ENCODE assay signal across 26 cellular contexts in genomic region chr14:102418169-102418852, GRCh38. TPM values are rescaled to one million over a fixed set of nuclear protein-coding genes. Genes with fewer than 3 reads are reported as not detected.
A peak's percentile ranks its signal among the peaks of the same experiment; 100 is the strongest.
DNase-seq lines count a peak whose midpoint lies in the region; ATAC-seq, FAIRE-seq and TF ChIP-seq lines count a peak whose summit lies in the region.
"Had no signal": no experiment of that assay in that cellular context is flagged by ENCODE, and none has a peak within 500 bp of the region (broad histone marks: within the 10 kb centered on the region; RNA-seq: fewer than 3 reads in every experiment).

No MANE protein-coding gene starts in this region.

- no peaks in the 10 kb centered on the region for H3K9me3 ChIP-seq in IMR-90 (ENCODE audit: control insufficient read depth, insufficient read depth, low read length)
- H3K9me3 ChIP-seq in sigmoid colon, result no peaks in the 10 kb centered on the region
- H3K9me3 ChIP-seq: body of pancreas, colonic mucosa, esophagus muscularis mucosa, stomach, upper lobe of left lung had no signal

- no peaks in the 10 kb centered on the region for H3K9me3 Mint-ChIP-seq in type B pancreatic cell
- H3K9me3 Mint-ChIP-seq: activated naive CD8-positive, alpha-beta T cell treated with anti-CD3 and anti-CD28 coated beads, Interleukin-2, amount 50 U/mL, for 24 hours; effector memory CD8-positive, alpha-beta T cell had no signal

- WGBS in IMR-90 (ENCODE audit: extremely low coverage in 2 of 2, insufficient read length in 1 of 2), 2 experiments, result 84% methylated on average over 8 of the region's 14 CpGs; no CpG with 5 or more reads in 1 of the 2 experiments
- 91 to 94% methylated on average over 14 of the region's 14 CpGs for WGBS in sigmoid colon, 2 donors

- no peaks in the 10 kb centered on the region for H3K4me1 ChIP-seq in IMR-90 (ENCODE audit: control insufficient read depth, insufficient read depth, low read length)
- H3K4me1 ChIP-seq in sigmoid colon, result peaks cover 0 to 16% (median 12%) of the 10 kb centered on the region in 4 donors
- H3K4me1 ChIP-seq: body of pancreas, colonic mucosa, foreskin keratinocyte, stomach, upper lobe of left lung had no signal

- peaks cover 4% of the 10 kb centered on the region for H3K36me3 Mint-ChIP-seq in type B pancreatic cell

- no peaks in the 10 kb centered on the region for H3K4me1 Mint-ChIP-seq in type B pancreatic cell (ENCODE audit: unreplicated experiment)
- H3K4me1 Mint-ChIP-seq: activated naive CD8-positive, alpha-beta T cell treated with anti-CD3 and anti-CD28 coated beads, Interleukin-2, amount 50 U/mL, for 24 hours had no signal

- no peak overlapping the region for H4K91ac ChIP-seq in IMR-90 (ENCODE audit: insufficient read depth, low read depth, low read length)

- dilution Hi-C loops in IMR-90 (cut with HindIII; ENCODE audit: low sequenced_read_pairs, unreplicated experiment), result no loop called here

- H2BK120ac ChIP-seq in IMR-90 (ENCODE audit: low read depth, low read length), result no peak overlapping the region

- H2BK15ac ChIP-seq in IMR-90 (ENCODE audit: low read depth, low read length), result no peak overlapping the region

- no TSS peak for BruUV-seq in IMR-90 (replicated peaks; lab: Mats Ljungman, UMichigan)

- POLR2A ChIA-PET in IMR-90 (lab: Charles Lee; ENCODE audit: unreplicated experiment), result interaction anchor here (0.6 kb wide), 1 partner anchor 55 kb away, joined by 3 read pairs; the partner anchor contains the start of genes CINP and TECPR2

- H3K36me3 ChIP-seq in IMR-90 (ENCODE audit: control insufficient read depth, insufficient read depth, low read length) (peaks cover 21% of the 10 kb centered on the region), bronchial epithelial cell (ENCODE audit: control insufficient read depth, insufficient read depth, low read length) (peaks cover 5% of the 10 kb centered on the region), sigmoid colon (peaks cover 0 to 25% (median 12%) of the 10 kb centered on the region in 4 donors)
- H3K36me3 ChIP-seq: colonic mucosa had no signal

- no peak for TF ChIP-seq EP300 in sigmoid colon (IDR thresholded peaks at IDR 0.05)

- TF ChIP-seq CTCF in IMR-90 (conservative IDR thresholded peaks at IDR 0.05; ENCODE audit: low read depth, low read length), result no peak
- no peak for TF ChIP-seq CTCF in bronchial epithelial cell (IDR thresholded peaks at IDR 0.05; ENCODE audit: insufficient read depth, low read length, severe bottlenecking)
- no peak for TF ChIP-seq CTCF in sigmoid colon (IDR thresholded peaks at IDR 0.05)
- no peak for TF ChIP-seq CTCF in type B pancreatic cell (conservative IDR thresholded peaks at IDR 0.05)

- no peak overlapping the region for H3K9ac ChIP-seq in IMR-90 (ENCODE audit: low read depth, low read length)

- H3K27me3 ChIP-seq in IMR-90 (ENCODE audit: control insufficient read depth, insufficient read depth, low read length) (no peaks in the 10 kb centered on the region), bronchial epithelial cell (ENCODE audit: control insufficient read depth, insufficient read depth, low read length) (no peaks in the 10 kb centered on the region), sigmoid colon (no peaks in the 10 kb centered on the region)
- H3K27me3 ChIP-seq: body of pancreas, colonic mucosa, esophagus muscularis mucosa, foreskin keratinocyte, stomach, upper lobe of left lung had no signal

- peaks cover 10% of the 10 kb centered on the region; the same call in 1 of the 2 replicates for H3K9me1 ChIP-seq in IMR-90 (ENCODE audit: insufficient read depth, low read length)

- peak; percentile 23 for FAIRE-seq in bronchial epithelial cell (lab: Jason Lieb, UNC)
- FAIRE-seq: TTC549 had no signal

- no peak for TF ChIP-seq POLR2A in IMR-90 (IDR thresholded peaks at IDR 0.05; ENCODE audit: low read depth, low read length)
- no peak for TF ChIP-seq POLR2A in sigmoid colon (IDR thresholded peaks at IDR 0.05)

- H3K23ac ChIP-seq in IMR-90 (ENCODE audit: low read depth, low read length), result no peak overlapping the region

- H3K27ac Mint-ChIP-seq in type B pancreatic cell, result no peak overlapping the region
- H3K27ac Mint-ChIP-seq: activated naive CD8-positive, alpha-beta T cell treated with anti-CD3 and anti-CD28 coated beads, Interleukin-2, amount 50 U/mL, for 24 hours; effector memory CD8-positive, alpha-beta T cell had no signal

- H3K4ac ChIP-seq in IMR-90 (ENCODE audit: low read depth, low read length), result no peak overlapping the region

- no peaks in the 10 kb centered on the region for H3K27me3 Mint-ChIP-seq in type B pancreatic cell
- H3K27me3 Mint-ChIP-seq: activated naive CD8-positive, alpha-beta T cell treated with anti-CD3 and anti-CD28 coated beads, Interleukin-2, amount 50 U/mL, for 24 hours; effector memory CD8-positive, alpha-beta T cell had no signal

- CTCF ChIA-PET in IMR-90 (lab: Yijun Ruan, JAX), result interaction anchor here (1.1 kb wide), 1 partner anchor 20 kb away, joined by 3 read pairs; no protein-coding TSS in a partner anchor

- H3K56ac ChIP-seq in IMR-90 (ENCODE audit: extremely low read depth, insufficient read depth, low read length), result no peak overlapping the region; the same call in 1 of the 2 replicates

- no peak overlapping the region for H2BK5ac ChIP-seq in IMR-90 (ENCODE audit: low read depth, low read length, poor library complexity, severe bottlenecking)

- no peak for TF ChIP-seq RAD21 in IMR-90 (IDR thresholded peaks at IDR 0.05; ENCODE audit: low read length)

- H4K20me1 ChIP-seq in IMR-90 (ENCODE audit: insufficient read depth, low read length), result no peaks in the 10 kb centered on the region

- H3K4me3 Mint-ChIP-seq in type B pancreatic cell, result no peak overlapping the region
- H3K4me3 Mint-ChIP-seq: activated naive CD8-positive, alpha-beta T cell treated with anti-CD3 and anti-CD28 coated beads, Interleukin-2, amount 50 U/mL, for 24 hours; effector memory CD8-positive, alpha-beta T cell had no signal

- no peak overlapping the region for H4K5ac ChIP-seq in IMR-90 (ENCODE audit: low read depth, low read length)

- H4K8ac ChIP-seq in IMR-90 (ENCODE audit: low read depth in 2 of 2, low read length in 2 of 2), result no peak overlapping the region

- H3K18ac ChIP-seq in IMR-90 (ENCODE audit: low read depth, low read length), result no peak overlapping the region

- H3K79me1 ChIP-seq in IMR-90 (ENCODE audit: low read depth in 1 of 2, low read length in 2 of 2), result peaks cover 0 to 8% of the 10 kb centered on the region in 2 experiments; a peak in 2 of 4 replicates

- DNase-seq in IMR-90, result no peak
- no peak for DNase-seq in bronchial epithelial cell (ENCODE audit: low read depth)
- DNase-seq in islet precursor cell, result peak; percentile 40
- peak; percentile 53 for DNase-seq in sigmoid colon
- DNase-seq in type B pancreatic cell (ENCODE audit: extremely low spot score, unreplicated experiment), result no peak
- DNase-seq in NOMO-1 treated with DMSO at 0.1 percent for 48 hours (lab: John Stamatoyannopoulos, UW; ENCODE audit: unreplicated experiment), result no peak
- no peak for DNase-seq in stimulated activated CD4-positive, alpha-beta T cell treated with anti-CD3 and anti-CD28 coated beads, Interleukin-4, amount 100 ng/mL, for 4 hours
- DNase-seq: activated naive CD8-positive, alpha-beta T cell treated with anti-CD3 and anti-CD28 coated beads, Interleukin-2, amount 50 U/mL, for 24 hours; activated T-cell treated with anti-CD3 and anti-CD28 coated beads, Interleukin-2, amount 50 U/mL, for 1 hour; body of pancreas; colonic mucosa; COR-L47; effector memory CD8-positive, alpha-beta T cell; foreskin keratinocyte; GF-D8; Karpas-422; left cardiac atrium; NCI-H1436 treated with DMSO at 0.1 percent for 48 hours; NCI-H446; stomach had no signal

- H2AFZ ChIP-seq in IMR-90 (replicated peaks; ENCODE audit: low read length, poor library complexity), result no peak overlapping the region

- H3K4me2 ChIP-seq in IMR-90 (ENCODE audit: low read depth, low read length), result no peak overlapping the region

- H2BK20ac ChIP-seq in IMR-90 (ENCODE audit: low read depth, low read length), result no peak overlapping the region

- no peak overlapping the region for H3K14ac ChIP-seq in IMR-90 (replicated peaks; ENCODE audit: low read depth, low read length)

- H2AK5ac ChIP-seq in IMR-90 (ENCODE audit: low read depth, low read length), result no peak overlapping the region

- H3K27ac ChIP-seq in IMR-90 (ENCODE audit: insufficient read depth, low read length) (no peak overlapping the region), sigmoid colon (no peak overlapping the region)
- H3K27ac ChIP-seq: body of pancreas, colonic mucosa, esophagus muscularis mucosa, foreskin keratinocyte, SK-N-MC, skin epidermis, stomach, upper lobe of left lung had no signal

- H3K4me3 ChIP-seq in IMR-90 (ENCODE audit: insufficient read depth, low read depth, low read length), result no peak overlapping the region
- no peak overlapping the region for H3K4me3 ChIP-seq in bronchial epithelial cell (ENCODE audit: low read depth, low read length)
- H3K4me3 ChIP-seq in sigmoid colon, result no peak overlapping the region
- H3K4me3 ChIP-seq: body of pancreas, colonic mucosa, esophagus muscularis mucosa, SK-N-MC, skin epidermis, stomach, upper lobe of left lung had no signal

- H2AK9ac ChIP-seq in IMR-90 (replicated peaks; ENCODE audit: low read depth, low read length, poor library complexity), result peak overlapping the region; percentile 62

- in situ Hi-C loops in IMR-90 (cut with MboI; ENCODE audit: low sequenced_read_pairs), result no loop called here

- intact Hi-C loops in IMR-90 (cut with micrococcal nuclease) (no loop called here), sigmoid colon (cut with DNase I) (no loop called here)

- ATAC-seq in IMR-90 (ENCODE audit: low read depth) (no peak), HG03460 (IDR thresholded peaks at IDR 0.05; ENCODE audit: unreplicated experiment) (no peak)
- ATAC-seq: activated naive CD8-positive, alpha-beta T cell treated with anti-CD3 and anti-CD28 coated beads, Interleukin-2, amount 50 U/mL, for 24 hours; body of pancreas; effector memory CD8-positive, alpha-beta T cell; foreskin keratinocyte; left cardiac atrium had no signal

TF ChIP-seq in IMR-90, 13 proteins besides CTCF, POLR2A, EP300 and RAD21 (continues in another document):
- no peak for TF ChIP-seq BHLHE40 (IDR thresholded peaks at IDR 0.05; ENCODE audit: low read depth, low read length)

RNA-seq across cellular contexts. Expression of gene TECPR2, which starts 55.6 kb away (rescaled TPM):
- 10.3 and 11.7 TPM in 2 replicates for total RNA-seq in IMR-90 (2012; rRNA removed)
- 9.5 TPM in 2 replicates for polyA plus RNA-seq in IMR-90 (2012; rRNA removed)
- polyA plus RNA-seq in IMR-90 (2012; cell fraction: cytosol; rRNA removed), result 5.8 and 11.5 TPM in 2 replicates
- 10.1 and 26.3 TPM in 2 replicates for polyA plus RNA-seq in IMR-90 (2012; cell fraction: nucleus; rRNA removed; ENCODE audit: low replicate concordance)
- total RNA-seq in bronchial epithelial cell, result 4.7 and 7.6 TPM in 2 replicates
- 10 to 100 TPM; 15.3 to 51.0 (median 17.2) TPM for total RNA-seq in sigmoid colon
- polyA plus RNA-seq in sigmoid colon, result 1 to 10 TPM; 2.1 to 9.0 (median 8.5) TPM
- 25.5 and 31.0 TPM in 2 replicates for total RNA-seq in type B pancreatic cell (ENCODE audit: low replicate concordance)

RNA-seq across cellular contexts. Expression of gene CINP, which starts 55.6 kb away (rescaled TPM):
- 41.9 and 55.3 TPM in 2 replicates for total RNA-seq in IMR-90 (2012; rRNA removed)
- polyA plus RNA-seq in IMR-90 (2012; rRNA removed), result 53.2 and 56.4 TPM in 2 replicates
- polyA plus RNA-seq in IMR-90 (2012; cell fraction: cytosol; rRNA removed), result 29.3 and 37.8 TPM in 2 replicates
- polyA plus RNA-seq in IMR-90 (2012; cell fraction: nucleus; rRNA removed; ENCODE audit: low replicate concordance), result 10.9 and 21.3 TPM in 2 replicates
- total RNA-seq in bronchial epithelial cell, result 38.4 and 42.9 TPM in 2 replicates
- total RNA-seq in sigmoid colon, result 10 to 100 TPM; 12.5 to 24.6 (median 19.8) TPM
- polyA plus RNA-seq in sigmoid colon, result 10 to 100 TPM; 21.5 to 46.2 (median 35.0) TPM
- total RNA-seq in type B pancreatic cell (ENCODE audit: low replicate concordance), result 29.5 and 34.2 TPM in 2 replicates

Comparison
In these comparisons a context has a peak if more than half of its experiments do, and no peak if none do; other contexts are left out.
1. DNase-seq: peak in islet precursor cell (single experiment) and sigmoid colon (single experiment); none in IMR-90 (single experiment), bronchial epithelial cell (single experiment), type B pancreatic cell (single experiment), NOMO-1 treated with DMSO at 0.1 percent for 48 hours (single experiment) and stimulated activated CD4-positive, alpha-beta T cell treated with anti-CD3 and anti-CD28 coated beads, Interleukin-4, amount 100 ng/mL, for 4 hours (0 of 2).